ENCODE assay signal across 12 cellular contexts in the genomic region with DNA sequence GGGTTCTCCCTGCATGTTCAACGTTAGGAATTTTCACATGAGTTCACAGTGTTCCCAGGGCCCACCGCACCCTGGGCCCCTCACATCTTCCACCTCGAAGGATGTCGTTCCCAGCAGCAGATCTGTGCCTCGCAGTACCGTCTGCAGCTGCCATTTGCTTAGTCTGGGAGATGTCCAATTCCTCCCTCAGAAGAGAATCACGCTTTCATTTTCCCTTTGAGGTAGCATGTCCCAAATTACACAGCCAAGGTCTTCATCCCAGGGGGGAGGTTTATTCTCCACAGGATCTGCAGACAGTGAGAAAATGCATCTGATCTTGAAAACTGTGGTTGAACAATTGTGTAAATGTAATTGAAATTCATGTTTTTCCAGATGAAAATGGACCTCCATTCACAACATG.
DNase-seq lines count a peak whose midpoint lies in the region; ATAC-seq and TF ChIP-seq lines count a peak whose summit lies in the region.
"Had no signal": no experiment of that assay in that cellular context is flagged by ENCODE, and none has a peak within 500 bp of the region (broad histone marks: within the 10 kb centered on the region; RNA-seq: fewer than 3 reads in every experiment).

No MANE protein-coding gene starts in this region.

- peak overlapping the region; percentile 42 for H2AK5ac ChIP-seq in mesenchymal stem cell (ENCODE audit: low read length, severe bottlenecking)

- H3K9me3 ChIP-seq in mesenchymal stem cell (ENCODE audit: control insufficient read depth, low read length) = no peaks in the 10 kb centered on the region
- H3K9me3 ChIP-seq in tibial artery = no peaks in the 10 kb centered on the region
- H3K9me3 ChIP-seq: mucosa of descending colon, SJCRH30 had no signal

- no peak overlapping the region for H3K4me2 ChIP-seq in mesenchymal stem cell (ENCODE audit: low read length, poor library complexity, severe bottlenecking)

- H2AFZ ChIP-seq in mesenchymal stem cell (ENCODE audit: low read depth, low read length) = no peak overlapping the region

- no peaks in the 10 kb centered on the region for H3K79me1 ChIP-seq in mesenchymal stem cell (replicated peaks; ENCODE audit: low read length, poor library complexity, severe bottlenecking)

- CTCF ChIA-PET in activated CD4-positive, alpha-beta T cell treated with anti-CD3 and anti-CD28 coated beads for 36 hours (lab: Charles Lee) = no interaction called here

- H3K27ac ChIP-seq in mesenchymal stem cell (ENCODE audit: low read length, poor library complexity, severe bottlenecking) (peak overlapping the region; percentile 36), tibial artery (peak overlapping the region; percentile 68 to 69)
- H3K27ac ChIP-seq: SJCRH30 had no signal

- no peak for TF ChIP-seq CTCF in choroid plexus epithelial cell (conservative IDR thresholded peaks at IDR 0.05; ENCODE audit: low read depth, low read length)
- no peak for TF ChIP-seq CTCF in tibial artery (IDR thresholded peaks at IDR 0.05)

- H3K27me3 Mint-ChIP-seq in activated CD4-positive, alpha-beta T cell treated with anti-CD3 and anti-CD28 coated beads for 36 hours = peaks cover 22% of the 10 kb centered on the region
- peaks cover 22% of the 10 kb centered on the region for H3K27me3 Mint-ChIP-seq in activated T-helper 1 cell treated with anti-CD3 and anti-CD28 coated beads, Interleukin-12 subunit alpha, Interleukin-12 subunit beta, Interleukin-2, Interleukin-4 antibody, amounts not matched to agents 30 ng/mL and 10 ng/mL and 1 ng/mL, durations not matched to agents 14 hours and 24 hours and 36 hours (ENCODE audit: insufficient read depth)

- no peaks in the 10 kb centered on the region for H3K9me3 Mint-ChIP-seq in activated CD4-positive, alpha-beta T cell treated with anti-CD3 and anti-CD28 coated beads for 36 hours (ENCODE audit: low read depth)
- peaks cover 18% of the 10 kb centered on the region for H3K9me3 Mint-ChIP-seq in activated T-helper 1 cell treated with anti-CD3 and anti-CD28 coated beads, Interleukin-12 subunit alpha, Interleukin-12 subunit beta, Interleukin-2, Interleukin-4 antibody, amounts not matched to agents 30 ng/mL and 10 ng/mL and 1 ng/mL, durations not matched to agents 14 hours and 24 hours and 36 hours

- H3K14ac ChIP-seq in mesenchymal stem cell (ENCODE audit: low read length in 2 of 2) = no peak overlapping the region

- intact Hi-C loops in activated CD4-positive, alpha-beta T cell treated with anti-CD3 and anti-CD28 coated beads for 36 hours (cut with DNase I, micrococcal nuclease) = loop anchor here in 1 of 2 experiments (1.0 to 5.0 kb wide), 4 partner anchors 17 to 273 kb away; a partner anchor contains a TSS
- intact Hi-C loops in tibial artery (cut with DNase I; ENCODE audit: low total_unique reads) = loop anchor here (2.0 kb wide), 1 partner anchor 14 kb away; no protein-coding TSS in a partner anchor
- intact Hi-C loops in activated T-helper 1 cell treated with anti-CD3 and anti-CD28 coated beads, Interleukin-12 subunit alpha, Interleukin-12 subunit beta, Interleukin-2, Interleukin-4 antibody, amounts not matched to agents 30 ng/mL and 10 ng/mL and 1 ng/mL, durations not matched to agents 14 hours and 24 hours and 36 hours (cut with micrococcal nuclease) = loop anchor here (5.0 kb wide), 4 partner anchors 117 to 537 kb away; a partner anchor contains a TSS

- peak overlapping the region; percentile 54 for H2BK120ac ChIP-seq in mesenchymal stem cell (ENCODE audit: low read depth, low read length)

- peaks cover 2% of the 10 kb centered on the region for H3K36me3 Mint-ChIP-seq in activated CD4-positive, alpha-beta T cell treated with anti-CD3 and anti-CD28 coated beads for 36 hours (ENCODE audit: low read depth)
- H3K36me3 Mint-ChIP-seq in activated T-helper 1 cell treated with anti-CD3 and anti-CD28 coated beads, Interleukin-12 subunit alpha, Interleukin-12 subunit beta, Interleukin-2, Interleukin-4 antibody, amounts not matched to agents 30 ng/mL and 10 ng/mL and 1 ng/mL, durations not matched to agents 14 hours and 24 hours and 36 hours (ENCODE audit: low read depth) = peaks cover 14% of the 10 kb centered on the region

- DNase-seq in activated CD4-positive, alpha-beta T cell treated with anti-CD3 and anti-CD28 coated beads for 36 hours = no peak
- DNase-seq in activated CD4-positive, alpha-beta T cell treated with anti-CD3 and anti-CD28 coated beads for 48 hours = no peak
- DNase-seq in choroid plexus epithelial cell (ENCODE audit: low read depth) = peak; percentile 93
- peak; percentile 73 for DNase-seq in mesenchymal stem cell
- DNase-seq in tibial artery = no peak
- DNase-seq in activated T-helper 1 cell treated with anti-CD3 and anti-CD28 coated beads, Interleukin-12 subunit alpha, Interleukin-12 subunit beta, Interleukin-2, Interleukin-4 antibody, amounts not matched to agents 30 ng/mL and 10 ng/mL and 1 ng/mL, durations not matched to agents 14 hours and 24 hours and 36 hours (ENCODE audit: low spot score) = no peak
- DNase-seq in 8988T = no peak
- DNase-seq in SKM-1 treated with dmso at 0.1 percent for 144 hours (lab: John Stamatoyannopoulos, UW; ENCODE audit: unreplicated experiment) = no peak
- DNase-seq: activated effector memory CD4-positive, alpha-beta T cell treated with Interleukin-2 at 50 U/mL for 16 hours; mucosa of descending colon; stimulated activated CD4-positive, alpha-beta T cell treated with anti-CD3 and anti-CD28 coated beads, Interleukin-12 subunit alpha, Interleukin-12 subunit beta, amount 100 ng/mL, for 4 hours had no signal

- peaks cover 49% of the 10 kb centered on the region for H3K4me1 Mint-ChIP-seq in activated CD4-positive, alpha-beta T cell treated with anti-CD3 and anti-CD28 coated beads for 36 hours
- H3K4me1 Mint-ChIP-seq in activated T-helper 1 cell treated with anti-CD3 and anti-CD28 coated beads, Interleukin-12 subunit alpha, Interleukin-12 subunit beta, Interleukin-2, Interleukin-4 antibody, amounts not matched to agents 30 ng/mL and 10 ng/mL and 1 ng/mL, durations not matched to agents 14 hours and 24 hours and 36 hours (ENCODE audit: low read depth) = peaks cover 65% of the 10 kb centered on the region

- peak overlapping the region; percentile 17 for H3K27ac Mint-ChIP-seq in activated CD4-positive, alpha-beta T cell treated with anti-CD3 and anti-CD28 coated beads for 36 hours
- H3K27ac Mint-ChIP-seq in activated T-helper 1 cell treated with anti-CD3 and anti-CD28 coated beads, Interleukin-12 subunit alpha, Interleukin-12 subunit beta, Interleukin-2, Interleukin-4 antibody, amounts not matched to agents 30 ng/mL and 10 ng/mL and 1 ng/mL, durations not matched to agents 14 hours and 24 hours and 36 hours = no peak overlapping the region

- H4K91ac ChIP-seq in mesenchymal stem cell (ENCODE audit: low read length) = peak overlapping the region; percentile 77

- H3K36me3 ChIP-seq in mesenchymal stem cell (ENCODE audit: control insufficient read depth in 1 of 2, insufficient read depth in 2 of 2, low read depth in 1 of 2, low read length in 2 of 2) (no peaks in the 10 kb centered on the region), tibial artery (no peaks in the 10 kb centered on the region)
- H3K36me3 ChIP-seq: SJCRH30 had no signal

- POLR2A ChIA-PET in activated CD4-positive, alpha-beta T cell treated with anti-CD3 and anti-CD28 coated beads for 36 hours (lab: Charles Lee) = no interaction called here

- no peak overlapping the region for H4K8ac ChIP-seq in mesenchymal stem cell (ENCODE audit: low read length)

- H3K23ac ChIP-seq in mesenchymal stem cell (ENCODE audit: low read length in 2 of 2) = no peak overlapping the region

- ATAC-seq in activated CD4-positive, alpha-beta T cell treated with anti-CD3 and anti-CD28 coated beads for 36 hours = peak; percentile 14

- H3K9ac ChIP-seq in mesenchymal stem cell (ENCODE audit: low read length) = peak overlapping the region; percentile 75

- 75% methylated on average over 7 of the region's 7 CpGs for WGBS in mesenchymal stem cell

- H3K4ac ChIP-seq in mesenchymal stem cell (ENCODE audit: low read depth in 1 of 2, low read length in 2 of 2) = peak overlapping the region; percentile 16 to 60

- no peak overlapping the region for H2BK5ac ChIP-seq in mesenchymal stem cell (ENCODE audit: low read depth, low read length, poor library complexity, severe bottlenecking)

- no peak overlapping the region for H2BK15ac ChIP-seq in mesenchymal stem cell (ENCODE audit: low read depth, poor library complexity, severe bottlenecking)

- H3K27me3 ChIP-seq in mesenchymal stem cell (ENCODE audit: control insufficient read depth in 1 of 2, insufficient read depth in 1 of 2, low read length in 2 of 2) = no peaks in the 10 kb centered on the region
- no peaks in the 10 kb centered on the region for H3K27me3 ChIP-seq in tibial artery
- H3K27me3 ChIP-seq: SJCRH30 had no signal

- H2BK12ac ChIP-seq in mesenchymal stem cell (ENCODE audit: low read length in 2 of 2) = peak overlapping the region in 1 of 2 experiments; percentile 98

- no peak overlapping the region for H3K4me3 Mint-ChIP-seq in activated CD4-positive, alpha-beta T cell treated with anti-CD3 and anti-CD28 coated beads for 36 hours
- H3K4me3 Mint-ChIP-seq in activated T-helper 1 cell treated with anti-CD3 and anti-CD28 coated beads, Interleukin-12 subunit alpha, Interleukin-12 subunit beta, Interleukin-2, Interleukin-4 antibody, amounts not matched to agents 30 ng/mL and 10 ng/mL and 1 ng/mL, durations not matched to agents 14 hours and 24 hours and 36 hours = no peak overlapping the region

- H3K4me1 ChIP-seq in mesenchymal stem cell (ENCODE audit: control insufficient read depth, insufficient read depth, low read depth, low read length) (peaks cover 12% of the 10 kb centered on the region), tibial artery (peaks cover 0 to 65% (median 32%) of the 10 kb centered on the region in 4 donors)

- H3K4me3 ChIP-seq in choroid plexus epithelial cell (ENCODE audit: low read depth, low read length) (no peak overlapping the region), mesenchymal stem cell (ENCODE audit: insufficient read depth in 1 of 2, low read depth in 1 of 2, low read length in 2 of 2) (peak overlapping the region in 1 of 2 experiments; percentile 69), tibial artery (peak overlapping the region; percentile 11 to 29)
- H3K4me3 ChIP-seq: mucosa of descending colon, SJCRH30 had no signal

- peak overlapping the region; percentile 50 to 92 for H3K18ac ChIP-seq in mesenchymal stem cell (ENCODE audit: low read depth in 1 of 2, low read length in 2 of 2)

Comparison
In these comparisons a context has a peak if more than half of its experiments do, and no peak if none do; other contexts are left out.
1. DNase-seq: peak in choroid plexus epithelial cell (single experiment) and mesenchymal stem cell (single experiment); none in activated CD4-positive, alpha-beta T cell treated with anti-CD3 and anti-CD28 coated beads for 36 hours (single experiment), activated CD4-positive, alpha-beta T cell treated with anti-CD3 and anti-CD28 coated beads for 48 hours (single experiment), tibial artery (0 of 2), activated T-helper 1 cell treated with anti-CD3 and anti-CD28 coated beads, Interleukin-12 subunit alpha, Interleukin-12 subunit beta, Interleukin-2, Interleukin-4 antibody, amounts not matched to agents 30 ng/mL and 10 ng/mL and 1 ng/mL, durations not matched to agents 14 hours and 24 hours and 36 hours (single experiment), 8988T (single experiment) and SKM-1 treated with dmso at 0.1 percent for 144 hours (single experiment).